Comparison of ENCODE assay signal across 7 cellular contexts in the genomic region with DNA sequence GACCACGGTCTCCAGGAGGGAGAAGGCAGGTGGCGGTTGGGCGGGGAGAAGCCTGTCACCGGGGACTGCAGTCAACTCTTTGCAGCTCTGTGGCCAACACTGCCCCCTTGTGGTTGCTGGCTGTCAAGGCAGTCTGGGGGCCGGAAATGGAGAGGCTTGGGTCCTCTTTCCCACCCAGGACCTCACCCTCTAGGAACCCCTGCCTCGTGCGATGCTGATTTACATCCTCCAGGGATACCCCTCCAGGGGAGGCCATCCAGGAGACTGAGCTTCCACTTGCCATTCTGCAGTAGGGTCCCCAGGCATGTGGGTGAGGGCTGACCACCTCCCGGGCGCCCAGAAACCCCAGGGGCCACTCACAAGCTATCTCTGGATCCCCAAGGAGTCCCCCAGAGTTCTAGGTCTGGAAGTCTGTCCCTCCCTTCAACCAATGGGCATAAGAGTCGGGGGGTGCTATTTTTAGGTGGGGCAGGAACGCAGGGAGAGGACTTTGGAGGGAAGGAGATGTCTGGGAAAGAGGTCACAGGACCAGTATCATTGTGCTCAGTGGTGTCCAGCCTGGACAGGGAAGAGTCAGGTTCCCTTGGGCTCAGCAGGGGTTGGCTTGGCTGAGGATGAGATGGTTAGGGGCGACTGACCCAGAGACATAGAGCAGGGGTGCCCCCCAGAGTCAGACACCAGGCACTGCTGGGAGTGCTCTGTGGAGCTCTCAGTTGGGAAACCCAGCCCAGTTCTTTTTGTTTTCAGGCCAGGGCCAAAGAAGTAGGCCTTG.
A peak's percentile ranks its signal among the peaks of the same experiment; 100 is the strongest.
DNase-seq lines count a peak whose midpoint lies in the region; ATAC-seq and TF ChIP-seq lines count a peak whose summit lies in the region.

No MANE protein-coding gene starts in this region.

- peak; percentile 96 for TF ChIP-seq CTCF in cardiac fibroblast (IDR thresholded peaks at IDR 0.05; ENCODE audit: low read depth, low read length)

- peak; percentile 60 for DNase-seq in NCI-H226
- peak; percentile 81 to 92 (median 88) for DNase-seq in activated CD4-positive, CD25-positive, alpha-beta regulatory T cell (lab: John Stamatoyannopoulos, UW)
- DNase-seq in cardiac fibroblast (ENCODE audit: low read depth in 2 of 2) = peak; percentile 80 to 82
- peak; percentile 79 to 88 for DNase-seq in stimulated activated CD4-positive, alpha-beta T cell treated with anti-CD3 and anti-CD28 coated beads, Interleukin-1b, Interleukin-23, amount 100 ng/mL, for 1 hour (ENCODE audit: low read depth in 2 of 2)

- no peak for TF ChIP-seq POLR2A in GM18505 (IDR thresholded peaks at IDR 0.05; ENCODE audit: borderline replicate concordance, extremely low read depth, insufficient read depth, insufficient read length)

- H3K27me3 ChIP-seq in layer of hippocampus (ENCODE audit: control insufficient read depth, insufficient read depth, low read length) = no peaks in the 10 kb centered on the region

- peak overlapping the region; percentile 47 for H3K27ac ChIP-seq in layer of hippocampus (ENCODE audit: low read depth, low read length)

- H3K4me3 ChIP-seq in cardiac fibroblast (replicated peaks in 1 of 2; ENCODE audit: low read depth in 2 of 2, low read length in 2 of 2) = no peak overlapping the region

- ATAC-seq in GM18505 (IDR thresholded peaks at IDR 0.05; ENCODE audit: unreplicated experiment) (peak; percentile 52), HG03066 (IDR thresholded peaks at IDR 0.05; ENCODE audit: low read depth, unreplicated experiment) (peak; percentile 92)
